18 cellular contexts compared by ENCODE assay signal in genomic region chr1:220330265-220330664, GRCh38. TPM values are rescaled to one million over a fixed set of nuclear protein-coding genes. Genes with fewer than 3 reads are reported as not detected.
A peak's percentile ranks its signal among the peaks of the same experiment; 100 is the strongest.
DNase-seq lines count a peak whose midpoint lies in the region; TF ChIP-seq lines count a peak whose summit lies in the region.
"Had no signal": no experiment of that assay in that cellular context is flagged by ENCODE, and none has a peak within 500 bp of the region (broad histone marks: within the 10 kb centered on the region; RNA-seq: fewer than 3 reads in every experiment).

No MANE protein-coding gene starts in this region.

- POLR2A ChIA-PET in CD8-positive, alpha-beta memory T cell (lab: Charles Lee) = no interaction called here

- H2AFZ ChIP-seq in MM.1S (ENCODE audit: low read length) (no peak overlapping the region), osteoblast (ENCODE audit: low read length) (no peak overlapping the region)

- H3K4me1 Mint-ChIP-seq in CD8-positive, alpha-beta memory T cell = no peaks in the 10 kb centered on the region
- H3K4me1 Mint-ChIP-seq: activated naive CD8-positive, alpha-beta T cell treated with anti-CD3 and anti-CD28 coated beads, Interleukin-2, amount 10 ng/mL, durations not matched to agents 7 days and 5 days had no signal

- H3K4me3 Mint-ChIP-seq in CD8-positive, alpha-beta memory T cell = peak overlapping the region in 1 of 7 donors; percentile 38
- H3K4me3 Mint-ChIP-seq: activated naive CD8-positive, alpha-beta T cell treated with anti-CD3 and anti-CD28 coated beads, Interleukin-2, amount 10 ng/mL, durations not matched to agents 7 days and 5 days had no signal

- no peaks in the 10 kb centered on the region for H3K9me2 ChIP-seq in MM.1S (replicated peaks; ENCODE audit: insufficient read depth, low read length)

- no peaks in the 10 kb centered on the region for H3K9me3 ChIP-seq in MM.1S (replicated peaks; ENCODE audit: insufficient read depth, low read length)
- H3K9me3 ChIP-seq in osteoblast (ENCODE audit: low read depth, low read length) = no peaks in the 10 kb centered on the region
- no peaks in the 10 kb centered on the region for H3K9me3 ChIP-seq in CD8-positive, alpha-beta memory T cell (ENCODE audit: low read length)
- H3K9me3 ChIP-seq: Caco-2, psoas muscle had no signal

- no peaks in the 10 kb centered on the region for H3K9me3 Mint-ChIP-seq in CD8-positive, alpha-beta memory T cell
- H3K9me3 Mint-ChIP-seq: activated naive CD8-positive, alpha-beta T cell treated with anti-CD3 and anti-CD28 coated beads, Interleukin-2, amount 10 ng/mL, durations not matched to agents 7 days and 5 days had no signal

- H3K36me3 ChIP-seq in MM.1S (replicated peaks; ENCODE audit: insufficient read depth, low read length) = no peaks in the 10 kb centered on the region
- H3K36me3 ChIP-seq in osteoblast (ENCODE audit: insufficient read depth, low read length) = no peaks in the 10 kb centered on the region
- H3K36me3 ChIP-seq in CD8-positive, alpha-beta memory T cell (ENCODE audit: insufficient read depth, low read length) = no peaks in the 10 kb centered on the region

- CTCF ChIA-PET in CD8-positive, alpha-beta memory T cell (lab: Charles Lee) = no interaction called here

- DNase-seq in MM.1S (peak; percentile 51), OCI-M1 (lab: John Stamatoyannopoulos, UW) (peak; percentile 82), fibroblast of gingiva (ENCODE audit: low read depth) (peak; percentile 11), osteoblast (ENCODE audit: insufficient read length, low spot score, missing footprints) (no peak), T-helper 1 cell (no peak), NCI-H1694 treated with DMSO at 0.1 percent for 48 hours (lab: John Stamatoyannopoulos, UW) (no peak), NCI-H2081 treated with DMSO at 0.1 percent for 48 hours (lab: John Stamatoyannopoulos, UW) (no peak)
- DNase-seq in CD8-positive, alpha-beta memory T cell = no peak
- DNase-seq: activated CD4-positive, CD25-positive, alpha-beta regulatory T cell; activated naive CD8-positive, alpha-beta T cell treated with anti-CD3 and anti-CD28 coated beads, Interleukin-2, amount 10 ng/mL, durations not matched to agents 7 days and 5 days; Caco-2; EL; hippocampal formation; Karpas-422; NCI-H345; psoas muscle; SHP77 treated with DMSO at 0.1 percent for 48 hours; T-helper 2 cell had no signal

- no peaks in the 10 kb centered on the region for H4K20me1 ChIP-seq in MM.1S (ENCODE audit: insufficient read depth, low read length)
- no peaks in the 10 kb centered on the region for H4K20me1 ChIP-seq in osteoblast (ENCODE audit: insufficient read depth, low read length)

- no peaks in the 10 kb centered on the region for H3K36me3 Mint-ChIP-seq in CD8-positive, alpha-beta memory T cell
- H3K36me3 Mint-ChIP-seq: activated naive CD8-positive, alpha-beta T cell treated with anti-CD3 and anti-CD28 coated beads, Interleukin-2, amount 10 ng/mL, durations not matched to agents 7 days and 5 days had no signal

- H3K27me3 Mint-ChIP-seq in CD8-positive, alpha-beta memory T cell = peaks cover 3 to 19% of the 10 kb centered on the region in 2 donors
- H3K27me3 Mint-ChIP-seq: activated naive CD8-positive, alpha-beta T cell treated with anti-CD3 and anti-CD28 coated beads, Interleukin-2, amount 10 ng/mL, durations not matched to agents 7 days and 5 days had no signal

- H3K9ac ChIP-seq in MM.1S (ENCODE audit: low read length) = no peak overlapping the region

- H3K27ac ChIP-seq in MM.1S (ENCODE audit: low read length) (no peak overlapping the region), osteoblast (ENCODE audit: low read depth, low read length) (no peak overlapping the region)
- H3K27ac ChIP-seq in CD8-positive, alpha-beta memory T cell (ENCODE audit: low read depth, low read length) = no peak overlapping the region
- H3K27ac ChIP-seq: psoas muscle had no signal

- H3K27me3 ChIP-seq in MM.1S (replicated peaks; ENCODE audit: insufficient read depth, low read length) (no peaks in the 10 kb centered on the region), osteoblast (ENCODE audit: insufficient read depth, low read length) (no peaks in the 10 kb centered on the region)
- H3K27me3 ChIP-seq in CD8-positive, alpha-beta memory T cell (ENCODE audit: insufficient read depth, low read length, poor library complexity, severe bottlenecking) = no peaks in the 10 kb centered on the region

- H3K4me3 ChIP-seq in MM.1S (ENCODE audit: low read length) (no peak overlapping the region), osteoblast (ENCODE audit: insufficient read depth, low read length) (no peak overlapping the region)
- no peak overlapping the region for H3K4me3 ChIP-seq in CD8-positive, alpha-beta memory T cell (ENCODE audit: low read length)
- H3K4me3 ChIP-seq: psoas muscle had no signal

- peaks cover 18% of the 10 kb centered on the region for H3F3A ChIP-seq in MM.1S (ENCODE audit: insufficient read depth, low read length)

- no peak overlapping the region; the same call in 1 of the 2 replicates for H3K4me2 ChIP-seq in MM.1S (ENCODE audit: low read depth, low read length)
- H3K4me2 ChIP-seq in osteoblast (ENCODE audit: insufficient read depth, low read length) = peak overlapping the region; percentile 57

- no peak for TF ChIP-seq CTCF in MM.1S (IDR thresholded peaks at IDR 0.05; ENCODE audit: low read length)
- no peak for TF ChIP-seq CTCF in osteoblast (IDR thresholded peaks at IDR 0.05; ENCODE audit: extremely low read depth, low read depth, low read length)

- no peaks in the 10 kb centered on the region for H3K79me2 ChIP-seq in MM.1S (ENCODE audit: low read length)
- no peaks in the 10 kb centered on the region for H3K79me2 ChIP-seq in osteoblast (ENCODE audit: insufficient read depth, low read length)

- no peak overlapping the region for H3K27ac Mint-ChIP-seq in CD8-positive, alpha-beta memory T cell
- H3K27ac Mint-ChIP-seq: activated naive CD8-positive, alpha-beta T cell treated with anti-CD3 and anti-CD28 coated beads, Interleukin-2, amount 10 ng/mL, durations not matched to agents 7 days and 5 days had no signal

- H3K4me1 ChIP-seq in MM.1S (ENCODE audit: low read length) (peaks cover 24% of the 10 kb centered on the region), osteoblast (ENCODE audit: insufficient read depth, low read length) (no peaks in the 10 kb centered on the region)
- no peaks in the 10 kb centered on the region for H3K4me1 ChIP-seq in CD8-positive, alpha-beta memory T cell (ENCODE audit: insufficient read depth, low read length)
- H3K4me1 ChIP-seq: Caco-2, psoas muscle had no signal

RNA-seq across cellular contexts. Expression of gene RAB3GAP2, which starts 58.0 kb away (rescaled TPM):
- total RNA-seq in osteoblast = 42.4 and 44.2 TPM in 2 replicates
- total RNA-seq in CD8-positive, alpha-beta memory T cell = 10 to 100 TPM; 41.8 to 44.8 TPM
- polyA plus RNA-seq in CD8-positive, alpha-beta memory T cell = 26.3 TPM

Comparison
In these comparisons a context has a peak if more than half of its experiments do, and no peak if none do; other contexts are left out.
1. DNase-seq: peak in MM.1S (single experiment), OCI-M1 (single experiment) and fibroblast of gingiva (single experiment); none in osteoblast (single experiment), T-helper 1 cell (0 of 5), CD8-positive, alpha-beta memory T cell (0 of 5), NCI-H1694 treated with DMSO at 0.1 percent for 48 hours (single experiment) and NCI-H2081 treated with DMSO at 0.1 percent for 48 hours (single experiment).